8 cellular contexts compared by ENCODE assay signal in genomic region chr20:40265872-40266533, GRCh38.
DNase-seq lines count a peak whose midpoint lies in the region; ATAC-seq lines count a peak whose summit lies in the region.

No MANE protein-coding gene starts in this region.

- DNase-seq in EL (peak; percentile 36), NCI-H1694 treated with DMSO at 0.1 percent for 48 hours (lab: John Stamatoyannopoulos, UW) (peak; percentile 5), dermis microvascular lymphatic vessel endothelial cell (ENCODE audit: low read depth in 2 of 2) (peak; percentile 58 to 62), myocyte (ENCODE audit: low read depth) (peak; percentile 6)
- DNase-seq in activated CD4-positive, alpha-beta T cell treated with anti-CD3 and anti-CD28 coated beads, Interleukin-2, amount 10 ng/mL, durations not matched to agents 7 days and 5 days, result no peak
- no peak for DNase-seq in central memory CD4-positive, alpha-beta T cell

- no peaks in the 10 kb centered on the region for H3K27me3 Mint-ChIP-seq in activated CD4-positive, alpha-beta T cell treated with anti-CD3 and anti-CD28 coated beads, Interleukin-2, amount 10 ng/mL, durations not matched to agents 7 days and 5 days

- H3K27ac Mint-ChIP-seq in activated CD4-positive, alpha-beta T cell treated with anti-CD3 and anti-CD28 coated beads, Interleukin-2, amount 10 ng/mL, durations not matched to agents 7 days and 5 days, result no peak overlapping the region

- POLR2A ChIA-PET in activated CD4-positive, alpha-beta T cell treated with anti-CD3 and anti-CD28 coated beads, Interleukin-2, amount 10 ng/mL, durations not matched to agents 7 days and 5 days (lab: Charles Lee), result no interaction called here

- no peaks in the 10 kb centered on the region for H3K36me3 Mint-ChIP-seq in activated CD4-positive, alpha-beta T cell treated with anti-CD3 and anti-CD28 coated beads, Interleukin-2, amount 10 ng/mL, durations not matched to agents 7 days and 5 days (ENCODE audit: low read depth)

- no peak for ATAC-seq in GM18520 (IDR thresholded peaks at IDR 0.05; ENCODE audit: unreplicated experiment)
- no peak for ATAC-seq in GM21528 (IDR thresholded peaks at IDR 0.05; ENCODE audit: low FRiP score, unreplicated experiment)

- no peaks in the 10 kb centered on the region for H3K4me1 Mint-ChIP-seq in activated CD4-positive, alpha-beta T cell treated with anti-CD3 and anti-CD28 coated beads, Interleukin-2, amount 10 ng/mL, durations not matched to agents 7 days and 5 days

- H3K9me3 Mint-ChIP-seq in activated CD4-positive, alpha-beta T cell treated with anti-CD3 and anti-CD28 coated beads, Interleukin-2, amount 10 ng/mL, durations not matched to agents 7 days and 5 days, result no peaks in the 10 kb centered on the region

- no peak overlapping the region for H3K4me3 Mint-ChIP-seq in activated CD4-positive, alpha-beta T cell treated with anti-CD3 and anti-CD28 coated beads, Interleukin-2, amount 10 ng/mL, durations not matched to agents 7 days and 5 days

- CTCF ChIA-PET in activated CD4-positive, alpha-beta T cell treated with anti-CD3 and anti-CD28 coated beads, Interleukin-2, amount 10 ng/mL, durations not matched to agents 7 days and 5 days (lab: Charles Lee), result no interaction called here

Comparison
In these comparisons a context has a peak if more than half of its experiments do, and no peak if none do; other contexts are left out.
1. DNase-seq: peak in EL (single experiment), NCI-H1694 treated with DMSO at 0.1 percent for 48 hours (single experiment), dermis microvascular lymphatic vessel endothelial cell (2 of 2) and myocyte (single experiment); none in activated CD4-positive, alpha-beta T cell treated with anti-CD3 and anti-CD28 coated beads, Interleukin-2, amount 10 ng/mL, durations not matched to agents 7 days and 5 days (single experiment) and central memory CD4-positive, alpha-beta T cell (single experiment).